19 cellular contexts compared by ENCODE assay signal in genomic region chr5:67730917-67731474, GRCh38.
DNase-seq lines count a peak whose midpoint lies in the region; ATAC-seq, FAIRE-seq and TF ChIP-seq lines count a peak whose summit lies in the region.
"Had no signal": no experiment of that assay in that cellular context is flagged by ENCODE, and none has a peak within 500 bp of the region (broad histone marks: within the 10 kb centered on the region; RNA-seq: fewer than 3 reads in every experiment).

No MANE protein-coding gene starts in this region.

- H2AFZ ChIP-seq in DND-41 (ENCODE audit: low read depth, low read length) (peak overlapping the region; percentile 66), endothelial cell of umbilical vein (ENCODE audit: low read depth, low read length) (peak overlapping the region; percentile 73)

- H3K27me3 ChIP-seq in DND-41 (ENCODE audit: insufficient read depth, low read length, poor library complexity) (no peaks in the 10 kb centered on the region), endothelial cell of umbilical vein (ENCODE audit: control insufficient read depth in 2 of 2, insufficient read depth in 2 of 2, low read length in 2 of 2) (no peaks in the 10 kb centered on the region), transverse colon (no peaks in the 10 kb centered on the region)

- dilution Hi-C loops in endothelial cell of umbilical vein (cut with MboI; ENCODE audit: extremely low pct_ligation_motif_present, low sequenced_read_pairs) = no loop called here

- ATAC-seq in DND-41 (ENCODE audit: insufficient read depth, low read depth) (peak; percentile 52), left colon (no peak), GM21360 (IDR thresholded peaks at IDR 0.05; ENCODE audit: unreplicated experiment) (no peak)
- ATAC-seq: HCT116, K562 had no signal

- POLR2A ChIA-PET in endothelial cell of umbilical vein (lab: Charles Lee) = no interaction called here

- no peak for FAIRE-seq in endothelial cell of umbilical vein (lab: Jason Lieb, UNC)
- FAIRE-seq: K562 had no signal

- H3K9ac ChIP-seq in DND-41 (ENCODE audit: low read depth, low read length) (no peak overlapping the region), endothelial cell of umbilical vein (replicated peaks; ENCODE audit: extremely low read depth, insufficient read depth, low read length) (no peak overlapping the region)

- H3K79me2 ChIP-seq in DND-41 (ENCODE audit: insufficient read depth, low read length) (no peaks in the 10 kb centered on the region), endothelial cell of umbilical vein (ENCODE audit: control insufficient read depth, insufficient read depth, low read length) (no peaks in the 10 kb centered on the region)

- no peak overlapping the region for H3K4me3 Mint-ChIP-seq in neural crest cell

- H4K20me1 ChIP-seq in DND-41 (ENCODE audit: insufficient read depth, low read length) = no peaks in the 10 kb centered on the region
- no peaks in the 10 kb centered on the region for H4K20me1 ChIP-seq in endothelial cell of umbilical vein (replicated peaks; ENCODE audit: control insufficient read depth, extremely low read depth, insufficient read depth, low read length)

- 88% methylated on average over 1 of the region's 1 CpG for WGBS in transverse colon (ENCODE audit: low coverage in 1 of 2), 2 donors

- no peak for TF ChIP-seq CTCF in DND-41 (IDR thresholded peaks at IDR 0.05; ENCODE audit: borderline replicate concordance, extremely low read depth, low read length, poor library complexity, severe bottlenecking)
- TF ChIP-seq CTCF in endothelial cell of umbilical vein (IDR thresholded peaks at IDR 0.05; ENCODE audit: extremely low read depth in 1 of 2, insufficient read depth in 1 of 2, low read depth in 1 of 2, low read length in 2 of 2) = no peak
- no peak for TF ChIP-seq CTCF in neural crest cell (conservative IDR thresholded peaks at IDR 0.05)
- no peak for TF ChIP-seq CTCF in transverse colon (IDR thresholded peaks at IDR 0.05)

- in situ Hi-C loops in SK-MEL-5 (cut with HindIII; ENCODE audit: low pct_unique_long_range_greater_than_20kb, low sequenced_read_pairs) (no loop called here), transverse colon (cut with MboI; ENCODE audit: low pct_ligation_motif_present in 1 of 4, low pct_unique_long_range_greater_than_20kb in 1 of 4, low sequenced_read_pairs in 3 of 4) (no loop called here)

- H3K9me3 Mint-ChIP-seq in neural crest cell = peaks cover 15% of the 10 kb centered on the region

- TF ChIP-seq POLR2A in endothelial cell of umbilical vein (IDR thresholded peaks at IDR 0.05; ENCODE audit: low read depth, low read length) (no peak), transverse colon (IDR thresholded peaks at IDR 0.05) (no peak)

- H3K4me1 ChIP-seq in DND-41 (ENCODE audit: insufficient read depth, low read length) (peaks cover 16% of the 10 kb centered on the region), endothelial cell of umbilical vein (ENCODE audit: control insufficient read depth, extremely low read depth, insufficient read depth, low read length) (peaks cover 34% of the 10 kb centered on the region), transverse colon (no peaks in the 10 kb centered on the region)

- no peaks in the 10 kb centered on the region for H3K27me3 Mint-ChIP-seq in neural crest cell (ENCODE audit: low read depth)

- DNase-seq in DND-41 (no peak), SK-MEL-5 (ENCODE audit: low read depth, low spot score) (peak; percentile 24), endothelial cell of umbilical vein (ENCODE audit: low read depth, low spot score) (peak; percentile 67), neural crest cell (ENCODE audit: low read depth, low spot score) (no peak), transverse colon (no peak), NCI-H1048 (lab: John Stamatoyannopoulos, UW) (no peak), left colon (no peak)
- DNase-seq: AML-193, DMS79, NCI-H1105 treated with DMSO at 0.1 percent for 48 hours, NCI-H1694 treated with DMSO at 0.1 percent for 48 hours, NCI-H2227 treated with DMSO at 0.1 percent for 48 hours, NCI-H524, SHP77 had no signal

- H3K36me3 Mint-ChIP-seq in neural crest cell (ENCODE audit: low read depth) = peaks cover 10% of the 10 kb centered on the region

- H3K9me1 ChIP-seq in endothelial cell of umbilical vein (replicated peaks; ENCODE audit: control insufficient read depth, extremely low read depth, insufficient read depth, low read length) = no peaks in the 10 kb centered on the region

- TF ChIP-seq EP300 in transverse colon (IDR thresholded peaks at IDR 0.05; ENCODE audit: low read depth) = no peak

- H3K4me1 Mint-ChIP-seq in neural crest cell = peaks cover 34% of the 10 kb centered on the region

- no TSS peak for BruUV-seq in endothelial cell of umbilical vein (replicated peaks; lab: Mats Ljungman, UMichigan)

- CTCF ChIA-PET in endothelial cell of umbilical vein (lab: Charles Lee) = interaction anchor here (1.0 to 1.2 kb wide), 2 partner anchors 485 to 521 kb away, joined by 5 to 6 read pairs; no protein-coding TSS in a partner anchor

- H3K27ac Mint-ChIP-seq in neural crest cell (ENCODE audit: unreplicated experiment) = peak overlapping the region; percentile 88

- intact Hi-C loops in endothelial cell of umbilical vein (cut with micrococcal nuclease) (loop anchor here (5.0 kb wide), 3 partner anchors 429 to 521 kb away; no protein-coding TSS in a partner anchor), transverse colon (cut with DNase I; ENCODE audit: low total_unique reads) (no loop called here), left colon (cut with DNase I, micrococcal nuclease) (no loop called here)

- no peaks in the 10 kb centered on the region for H3K36me3 ChIP-seq in DND-41 (ENCODE audit: insufficient read depth, low read length)
- H3K36me3 ChIP-seq in endothelial cell of umbilical vein (ENCODE audit: control insufficient read depth in 2 of 2, extremely low read depth in 1 of 2, insufficient read depth in 2 of 2, low read length in 2 of 2) = no peaks in the 10 kb centered on the region
- H3K36me3 ChIP-seq in transverse colon = no peaks in the 10 kb centered on the region

- no peak overlapping the region for H3K27ac ChIP-seq in DND-41 (ENCODE audit: low read length)
- H3K27ac ChIP-seq in endothelial cell of umbilical vein (ENCODE audit: insufficient read depth, low read depth, low read length) = no peak overlapping the region
- no peak overlapping the region for H3K27ac ChIP-seq in transverse colon
- H3K27ac ChIP-seq: 22Rv1, C4-2B had no signal

- H3K9me3 ChIP-seq in DND-41 (ENCODE audit: insufficient read depth, low read length, severe bottlenecking) (no peaks in the 10 kb centered on the region), endothelial cell of umbilical vein (replicated peaks; ENCODE audit: control insufficient read depth, insufficient read depth, low read length) (no peaks in the 10 kb centered on the region), transverse colon (no peaks in the 10 kb centered on the region)

- H3K4me2 ChIP-seq in DND-41 (ENCODE audit: insufficient read depth, low read length) (no peak overlapping the region), endothelial cell of umbilical vein (ENCODE audit: insufficient read depth, low read length) (no peak overlapping the region)

- H3K4me3 ChIP-seq in DND-41 (ENCODE audit: low read depth in 1 of 2, low read length in 2 of 2) (no peak overlapping the region), endothelial cell of umbilical vein (replicated peaks in 1 of 3; ENCODE audit: insufficient read depth in 1 of 3, low read depth in 1 of 3, low read length in 3 of 3) (no peak overlapping the region), transverse colon (no peak overlapping the region)
- H3K4me3 ChIP-seq: K562 had no signal

TF ChIP-seq in endothelial cell of umbilical vein, 7 proteins besides CTCF, POLR2A, EP300 and RAD21:
- no peak for TF ChIP-seq FOS (IDR thresholded peaks at IDR 0.05; ENCODE audit: borderline replicate concordance, insufficient read depth, low read length)
- TF ChIP-seq EZH2 (IDR thresholded peaks at IDR 0.05; ENCODE audit: borderline replicate concordance, low read depth, low read length, severe bottlenecking) = no peak
- TF ChIP-seq MYC (IDR thresholded peaks at IDR 0.05; ENCODE audit: low read depth, low read length) = no peak
- TF ChIP-seq GATA2 (IDR thresholded peaks at IDR 0.05; ENCODE audit: insufficient read depth, insufficient read length, low read depth, low read length) = no peak
- no peak for TF ChIP-seq JUN (IDR thresholded peaks at IDR 0.05; ENCODE audit: borderline replicate concordance, insufficient read depth, insufficient read length, low read depth)
- no peak for TF ChIP-seq POLR2AphosphoS5 (IDR thresholded peaks at IDR 0.05; ENCODE audit: insufficient read depth, low read depth, low read length)
- TF ChIP-seq MAX (IDR thresholded peaks at IDR 0.05; ENCODE audit: insufficient read depth, insufficient read length) = no peak

Comparison
In these comparisons a context has a peak if more than half of its experiments do, and no peak if none do; other contexts are left out.
1. DNase-seq: peak in SK-MEL-5 (single experiment) and endothelial cell of umbilical vein (single experiment); none in DND-41 (single experiment), neural crest cell (single experiment), transverse colon (single experiment), NCI-H1048 (single experiment) and left colon (0 of 2).